ENCODE assay signal across 27 cellular contexts in the genomic region with DNA sequence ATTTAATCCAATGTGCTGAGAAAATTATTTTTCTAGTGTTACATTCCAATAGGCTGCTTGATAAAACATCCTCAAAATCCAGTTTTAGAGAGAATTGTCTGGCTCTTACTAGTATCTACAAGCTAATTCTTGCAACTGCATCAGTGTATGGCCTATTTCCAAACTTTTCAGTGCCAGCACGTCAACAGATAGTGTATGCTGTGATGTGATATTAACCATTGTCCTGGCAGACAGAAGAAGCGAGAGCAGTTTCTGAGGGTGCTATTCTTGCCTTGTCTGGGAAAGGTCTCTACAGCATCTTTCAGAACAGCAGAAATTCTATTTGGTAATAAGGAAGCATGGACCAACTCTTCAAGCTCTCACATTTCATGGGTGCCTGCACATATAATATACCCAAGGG.
"Had no signal": no experiment of that assay in that cellular context is flagged by ENCODE, and none has a peak within 500 bp of the region (broad histone marks: within the 10 kb centered on the region; RNA-seq: fewer than 3 reads in every experiment).

No MANE protein-coding gene starts in this region.

- H3K9me3 ChIP-seq: adrenal gland, esophagus squamous epithelium, lower lobe of right lung, pancreas, prostate gland, stomach, thyroid gland, upper lobe of right lung had no signal

- H3K27me3 ChIP-seq: adrenal gland, esophagus squamous epithelium, pancreas, stomach, thyroid gland, upper lobe of right lung had no signal

- H3K4me3 ChIP-seq: adrenal gland, esophagus squamous epithelium, lower lobe of right lung, pancreas, prostate gland, stomach, thyroid gland, upper lobe of right lung had no signal

- H3K4me1 ChIP-seq: adrenal gland, esophagus squamous epithelium, lower lobe of right lung, pancreas, prostate gland, stomach, thyroid gland, upper lobe of right lung had no signal

- H3K27ac ChIP-seq: adrenal gland, esophagus squamous epithelium, lower lobe of right lung, pancreas, prostate gland, stomach, thyroid gland, upper lobe of right lung, VCaP had no signal

- ATAC-seq: lower lobe of right lung; naive thymus-derived CD8-positive, alpha-beta T cell; pancreas; stimulated activated naive B cell treated with anti-CD40 and anti-IgM and Interleukin-4, amounts not matched to agents 10 μg/mL and 1 μg/mL and 100 μg/mL, for 72 hours; upper lobe of right lung had no signal

- DNase-seq: activated CD4-positive, alpha-beta memory T cell treated with anti-CD3 and anti-CD28 coated beads for 36 hours; activated CD4-positive, alpha-beta T cell treated with anti-CD3 and anti-CD28 coated beads for 48 hours; activated CD8-positive, alpha-beta memory T cell treated with anti-CD3 and anti-CD28 coated beads, Interleukin-2, amount 50 U/mL, for 4 hours; activated effector memory CD4-positive, alpha-beta T cell treated with anti-CD3 and anti-CD28 coated beads, Interleukin-2, amount 50 U/mL, for 16 hours; activated naive CD4-positive, alpha-beta T cell treated with anti-CD3 and anti-CD28 coated beads for 36 hours; activated naive CD8-positive, alpha-beta T cell treated with anti-CD3 and anti-CD28 coated beads for 36 hours; activated T-cell treated with anti-CD3 and anti-CD28 coated beads, Interleukin-2, amount 50 U/mL, for 1 hour; adrenal gland; aorta; central memory CD4-positive, alpha-beta T cell; esophagus squamous epithelium; glutamatergic neuron; hippocampal formation; lower lobe of right lung; naive thymus-derived CD8-positive, alpha-beta T cell; nucleus accumbens; pancreas; retina; stimulated activated CD4-positive, alpha-beta T cell treated with anti-CD3 and anti-CD28 coated beads, Interleukin-15, amount 100 ng/mL, for 24 hours; stimulated activated CD4-positive, alpha-beta T cell treated with anti-CD3 and anti-CD28 coated beads, Interleukin-2, amount 100 ng/mL, for 24 hours; stimulated activated naive B cell treated with anti-CD40 and anti-IgM and Interleukin-4, amounts not matched to agents 10 μg/mL and 1 μg/mL and 100 μg/mL, for 72 hours; stomach; T-helper 9 cell; thyroid gland; upper lobe of right lung had no signal

- H3K36me3 ChIP-seq: adrenal gland, esophagus squamous epithelium, lower lobe of right lung, pancreas, prostate gland, stomach, thyroid gland, upper lobe of right lung had no signal
